ENCODE assay signal across 7 cellular contexts in genomic region chr11:59053387-59053786, GRCh38. TPM values are rescaled to one million over a fixed set of nuclear protein-coding genes. Genes with fewer than 3 reads are reported as not detected.
DNase-seq lines count a peak whose midpoint lies in the region; ATAC-seq and TF ChIP-seq lines count a peak whose summit lies in the region.

No MANE protein-coding gene starts in this region.

- RAD21 ChIA-PET in HCT116 (lab: Charles Lee; ENCODE audit: low non-redundant PET in 1 of 2, low total read pairs in 2 of 2, uncharacterized antibody in 2 of 2, unreplicated experiment in 2 of 2) = no interaction called here

- no peaks in the 10 kb centered on the region for H3K79me2 ChIP-seq in HCT116 (ENCODE audit: insufficient read depth, low read length)

- peak; percentile 40 for DNase-seq in HCT116 (ENCODE audit: low read depth, low spot score)
- DNase-seq in OCI-M1 (lab: John Stamatoyannopoulos, UW) = peak; percentile 75
- peak; percentile 86 to 89 for DNase-seq in activated T-cell treated with anti-CD3 and anti-CD28 coated beads, Interleukin-2, amount 50 U/mL, for 48 hours
- peak; percentile 27 for DNase-seq in foreskin melanocyte
- peak; percentile 90 for DNase-seq in posterior vena cava (ENCODE audit: low spot score)
- peak; percentile 56 for DNase-seq in ureter (ENCODE audit: low spot score)

- no peaks in the 10 kb centered on the region for H4K20me1 ChIP-seq in HCT116 (ENCODE audit: insufficient read depth)

- intact Hi-C loops in HCT116 (cut with micrococcal nuclease) (loop anchor here (5.0 to 10.0 kb wide), 2 partner anchors 84 to 399 kb away; no protein-coding TSS in a partner anchor), posterior vena cava (cut with DNase I) (loop anchor here in 1 of 2 donors (10.0 kb wide), 1 partner anchor 81 kb away; no protein-coding TSS in a partner anchor)

- CTCF ChIA-PET in HCT116 (lab: Charles Lee) = no interaction called here

- H3K9me2 ChIP-seq in HCT116 (ENCODE audit: insufficient read depth) = no peaks in the 10 kb centered on the region

- no peaks in the 10 kb centered on the region for H3K36me3 ChIP-seq in HCT116 (ENCODE audit: control insufficient read depth in 1 of 2, insufficient read depth in 2 of 2, low read length in 2 of 2)

- H3K4me1 ChIP-seq in HCT116 (ENCODE audit: control insufficient read depth in 1 of 2, insufficient read depth in 2 of 2, low read length in 2 of 2) = peaks cover 0 to 5% of the 10 kb centered on the region in 2 experiments; a peak in 2 of 4 replicates

- H3K4me3 ChIP-seq in HCT116 (replicated peaks in 1 of 2; ENCODE audit: low read depth in 1 of 2, low read length in 2 of 2) = no peak overlapping the region

- no peak overlapping the region for H3K27ac ChIP-seq in HCT116 (ENCODE audit: low read depth, low read length)

- peak; percentile 76 for TF ChIP-seq CTCF in GM12873 (IDR thresholded peaks at IDR 0.05; ENCODE audit: insufficient read depth, low read depth, low read length, missing control alignments)
- TF ChIP-seq CTCF in HCT116 (IDR thresholded peaks at IDR 0.05 in 2 of 3, conservative IDR thresholded peaks at IDR 0.05 in 1 of 3; ENCODE audit: borderline replicate concordance in 1 of 3, insufficient read depth in 1 of 3, low read depth in 2 of 3, low read length in 2 of 3) = peak; percentile 24 to 76 (median 75); a peak in 5 of 6 replicates

- H2AFZ ChIP-seq in HCT116 (ENCODE audit: low read depth, low read length, poor library complexity, severe bottlenecking) = no peak overlapping the region

- POLR2A ChIA-PET in HCT116 (lab: Charles Lee) = no interaction called here

- H3K27me3 ChIP-seq in HCT116 (ENCODE audit: insufficient read depth, low read length) = 0 out of 2 replicates have a peak, but pooled peaks cover 4% of the 10 kb centered on the region

- ATAC-seq in HCT116 = peak; percentile 74

- BruUV-seq in HCT116 (replicated peaks; lab: Mats Ljungman, UMichigan) = no TSS peak

- no peak overlapping the region for H3K9ac ChIP-seq in HCT116 (ENCODE audit: low read length)

- TF ChIP-seq RAD21 in HCT116 (IDR thresholded peaks at IDR 0.05; ENCODE audit: low read depth) = peak; percentile 22; the same call in 1 of the 2 replicates

- no peak overlapping the region for H3K4me2 ChIP-seq in HCT116 (ENCODE audit: low read length)

- no peak for TF ChIP-seq POLR2A in HCT116 (IDR thresholded peaks at IDR 0.05; ENCODE audit: borderline replicate concordance, extremely low read depth, insufficient read depth, insufficient read length)

- no peaks in the 10 kb centered on the region for H3K9me3 ChIP-seq in HCT116 (ENCODE audit: control insufficient read depth in 1 of 2, insufficient read depth in 1 of 2, low read depth in 1 of 2, low read length in 2 of 2)

TF ChIP-seq in HCT116, 20 proteins besides CTCF, POLR2A, EP300 and RAD21:
- no peak for TF ChIP-seq ZNF274 (IDR thresholded peaks at IDR 0.05; ENCODE audit: low read depth, low read length)
- no peak for TF ChIP-seq TCF7L2 (IDR thresholded peaks at IDR 0.05; ENCODE audit: borderline replicate concordance, extremely low read depth, insufficient read depth, insufficient read length)
- no peak for TF ChIP-seq EGR1 (IDR thresholded peaks at IDR 0.05; ENCODE audit: low read depth)

RNA-seq across cellular contexts. Expression of gene GLYATL1B, which starts 32.7 kb away (rescaled TPM):
- total RNA-seq in HCT116 (2021; ENCODE audit: unreplicated experiment) (not detected), posterior vena cava (not detected), ureter (not detected)
- polyA plus RNA-seq in HCT116 (2012) = not detected in 2 replicates

RNA-seq across cellular contexts. Expression of gene FAM111B, which starts 53.6 kb away (rescaled TPM):
- total RNA-seq in HCT116 (2021; ENCODE audit: unreplicated experiment) (10.7 TPM), posterior vena cava (1 to 10 TPM in 1 of 2 donors, under 1 TPM in 1; 0.48 to 1.0 TPM), ureter (1.0 TPM)
- polyA plus RNA-seq in HCT116 (2012) = 2.0 and 2.9 TPM in 2 replicates

Comparison
In these comparisons a context has a peak if more than half of its experiments do, and no peak if none do; other contexts are left out.
1. DNase-seq: peak in every context shown above with its lines; median percentile 90 in posterior vena cava; 88 in activated T-cell treated with anti-CD3 and anti-CD28 coated beads, Interleukin-2, amount 50 U/mL, for 48 hours; 75 in OCI-M1; 56 in ureter; 40 in HCT116; 27 in foreskin melanocyte.